9 cellular contexts compared by ENCODE assay signal in the genomic region with DNA sequence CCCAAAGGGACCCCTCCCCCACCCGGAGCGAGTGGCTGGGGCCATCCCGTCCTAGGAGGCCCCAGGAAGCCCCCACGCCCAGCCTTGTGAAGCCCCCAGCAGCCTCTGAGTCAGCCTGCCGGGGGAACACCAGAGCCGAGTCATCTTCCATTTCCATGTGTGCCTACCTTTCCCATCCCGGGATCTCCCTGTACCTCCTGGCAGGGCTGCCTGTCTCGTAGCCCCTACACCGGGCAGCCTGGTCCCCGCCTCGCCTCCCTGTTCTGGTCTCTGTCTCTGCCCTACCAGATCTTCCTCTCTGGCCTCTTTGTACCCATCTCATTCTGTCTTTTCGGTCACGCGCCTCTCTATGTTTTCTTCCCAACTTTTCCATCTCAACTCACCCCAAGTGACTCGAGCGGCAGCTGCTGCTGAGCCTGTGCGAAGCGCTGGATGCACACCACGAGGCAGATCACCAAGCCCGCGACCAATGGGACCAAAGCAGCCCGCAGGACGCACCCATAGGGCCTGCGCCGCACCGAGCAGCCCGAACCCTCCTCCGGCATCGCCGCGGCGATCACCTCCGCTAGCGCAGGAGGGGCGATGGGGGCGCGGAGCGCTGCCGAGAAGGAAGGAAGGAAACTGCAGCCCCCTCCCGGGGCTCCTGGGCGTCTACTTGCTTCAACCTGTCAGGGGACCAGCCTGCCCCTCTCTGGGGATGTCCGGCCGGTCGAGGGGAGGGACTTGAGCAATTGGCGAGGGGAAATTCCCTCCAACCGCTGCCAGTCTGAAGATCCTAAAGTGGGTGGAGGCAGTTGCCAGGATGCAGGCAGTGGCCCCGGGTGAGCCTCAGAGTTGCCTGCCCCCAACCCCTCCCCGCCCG. TPM values are rescaled to one million over a fixed set of nuclear protein-coding genes. Genes with fewer than 3 reads are reported as not detected.
DNase-seq lines count a peak whose midpoint lies in the region; ATAC-seq and TF ChIP-seq lines count a peak whose summit lies in the region.
"Had no signal": no experiment of that assay in that cellular context is flagged by ENCODE, and none has a peak within 500 bp of the region (broad histone marks: within the 10 kb centered on the region; RNA-seq: fewer than 3 reads in every experiment).

A gene with protein sequence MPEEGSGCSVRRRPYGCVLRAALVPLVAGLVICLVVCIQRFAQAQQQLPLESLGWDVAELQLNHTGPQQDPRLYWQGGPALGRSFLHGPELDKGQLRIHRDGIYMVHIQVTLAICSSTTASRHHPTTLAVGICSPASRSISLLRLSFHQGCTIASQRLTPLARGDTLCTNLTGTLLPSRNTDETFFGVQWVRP (minus strand): TSS at position 693 of the 862 bp plus-strand sequence. CDS start 148 bp downstream, at position 545.

- BruUV-seq in PC-9 (replicated peaks; lab: Mats Ljungman, UMichigan) = no TSS peak

- H4K20me1 ChIP-seq in PC-9 (ENCODE audit: insufficient read depth) = no peaks in the 10 kb centered on the region

- DNase-seq in CD1c-positive myeloid dendritic cell (ENCODE audit: extremely low spot score) (peak; percentile 23), HT1080 (ENCODE audit: low read depth) (peak; percentile 86), erythroblast (lab: John Stamatoyannopoulos, UW) (no peak), PC-9 (no peak)
- peak; percentile 52 for DNase-seq in activated CD4-positive, alpha-beta T cell treated with anti-CD3 and anti-CD28 coated beads, Interleukin-2, amount 10 ng/mL, durations not matched to agents 7 days and 5 days

- H3K27me3 Mint-ChIP-seq in activated CD4-positive, alpha-beta T cell treated with anti-CD3 and anti-CD28 coated beads, Interleukin-2, amount 10 ng/mL, durations not matched to agents 7 days and 5 days = peaks cover 64% of the 10 kb centered on the region

- H3K9me3 Mint-ChIP-seq in activated CD4-positive, alpha-beta T cell treated with anti-CD3 and anti-CD28 coated beads, Interleukin-2, amount 10 ng/mL, durations not matched to agents 7 days and 5 days = no peaks in the 10 kb centered on the region

- CTCF ChIA-PET in activated CD4-positive, alpha-beta T cell treated with anti-CD3 and anti-CD28 coated beads, Interleukin-2, amount 10 ng/mL, durations not matched to agents 7 days and 5 days (lab: Charles Lee) = no interaction called here
- CTCF ChIA-PET in PC-9 (lab: Charles Lee) = no interaction called here

- ATAC-seq in GM19455 (IDR thresholded peaks at IDR 0.05; ENCODE audit: unreplicated experiment) (peak; percentile 39), GM19328 (IDR thresholded peaks at IDR 0.05; ENCODE audit: unreplicated experiment) (no peak)

- H3K4me1 ChIP-seq in skeletal muscle satellite cell (ENCODE audit: control insufficient read depth, insufficient read depth, low read length) (peaks cover 10% of the 10 kb centered on the region), PC-9 (replicated peaks; ENCODE audit: insufficient read depth) (no peaks in the 10 kb centered on the region)

- no peak within 1 kb of the TSS for H3K27ac ChIP-seq in PC-9

- H3K4me1 Mint-ChIP-seq in activated CD4-positive, alpha-beta T cell treated with anti-CD3 and anti-CD28 coated beads, Interleukin-2, amount 10 ng/mL, durations not matched to agents 7 days and 5 days = peaks cover 63% of the 10 kb centered on the region

- TF ChIP-seq CTCF in PC-9 (conservative IDR thresholded peaks at IDR 0.05) = no peak

- H3K4me3 ChIP-seq in skeletal muscle satellite cell (ENCODE audit: low read length) (no peak within 1 kb of the TSS), PC-9 (no peak within 1 kb of the TSS)

- no peaks in the 10 kb centered on the region for H3K79me2 ChIP-seq in PC-9 (ENCODE audit: low read depth)

- H3K9me2 ChIP-seq in PC-9 (ENCODE audit: insufficient read depth) = no peaks in the 10 kb centered on the region

- no peaks in the 10 kb centered on the region for H3F3A ChIP-seq in PC-9 (ENCODE audit: insufficient read depth, low read depth)

- H2AFZ ChIP-seq in PC-9 = no peak within 1 kb of the TSS

- POLR2A ChIA-PET in activated CD4-positive, alpha-beta T cell treated with anti-CD3 and anti-CD28 coated beads, Interleukin-2, amount 10 ng/mL, durations not matched to agents 7 days and 5 days (lab: Charles Lee) = no interaction called here
- POLR2A ChIA-PET in PC-9 (lab: Charles Lee; ENCODE audit: unreplicated experiment) = no interaction called here

- peaks cover 11% of the 10 kb centered on the region for H3K36me3 Mint-ChIP-seq in activated CD4-positive, alpha-beta T cell treated with anti-CD3 and anti-CD28 coated beads, Interleukin-2, amount 10 ng/mL, durations not matched to agents 7 days and 5 days (ENCODE audit: low read depth)

- H3K27me3 ChIP-seq in skeletal muscle satellite cell (ENCODE audit: control insufficient read depth, insufficient read depth, low read length) = peaks cover 62% of the 10 kb centered on the region
- peaks cover 17% of the 10 kb centered on the region; the same call in 1 of the 2 replicates for H3K27me3 ChIP-seq in PC-9 (ENCODE audit: insufficient read depth, low read depth)

- no peak within 1 kb of the TSS for H3K9ac ChIP-seq in skeletal muscle satellite cell (ENCODE audit: low read depth, low read length)

- TF ChIP-seq POLR2A in erythroblast (IDR thresholded peaks at IDR 0.05; ENCODE audit: low read length) = peak; percentile 84

- intact Hi-C loops in PC-9 (cut with micrococcal nuclease; ENCODE audit: unreplicated experiment) = no loop called here

- H3K4me3 Mint-ChIP-seq in activated CD4-positive, alpha-beta T cell treated with anti-CD3 and anti-CD28 coated beads, Interleukin-2, amount 10 ng/mL, durations not matched to agents 7 days and 5 days = peak within 1 kb of the TSS; percentile 74

- H3K4me2 ChIP-seq in skeletal muscle satellite cell (ENCODE audit: low read length) (peak within 1 kb of the TSS; percentile 46), PC-9 (no peak within 1 kb of the TSS)

- no peaks in the 10 kb centered on the region for H3K36me3 ChIP-seq in skeletal muscle satellite cell (ENCODE audit: insufficient read depth, low read length)
- no peaks in the 10 kb centered on the region for H3K36me3 ChIP-seq in PC-9 (ENCODE audit: low read depth)

- H3K9me3 ChIP-seq in skeletal muscle satellite cell (replicated peaks; ENCODE audit: low read length) = no peaks in the 10 kb centered on the region
- H3K9me3 ChIP-seq in PC-9 (ENCODE audit: insufficient read depth, low read depth) = no peaks in the 10 kb centered on the region

- peak within 1 kb of the TSS; percentile 72 for H3K27ac Mint-ChIP-seq in activated CD4-positive, alpha-beta T cell treated with anti-CD3 and anti-CD28 coated beads, Interleukin-2, amount 10 ng/mL, durations not matched to agents 7 days and 5 days

RNA-seq across cellular contexts. Expression of the gene that starts here (rescaled TPM):
- 136 and 156 TPM in 2 replicates for total RNA-seq in HT1080 (2014; rRNA removed; shearing (Covaris generic))
- polyA plus RNA-seq in HT1080 (2015; cell fraction: cytosol; rRNA removed) = 108 and 140 TPM in 2 replicates
- polyA plus RNA-seq in HT1080 (2015; cell fraction: nucleus; rRNA removed) = 42.6 and 68.2 TPM in 2 replicates
- total RNA-seq in activated CD4-positive, alpha-beta T cell treated with anti-CD3 and anti-CD28 coated beads, Interleukin-2, amount 10 ng/mL, durations not matched to agents 7 days and 5 days = 10 to 100 TPM; 12.6 to 12.9 TPM
- 4.8 and 6.8 TPM in 2 replicates for total RNA-seq in skeletal muscle satellite cell (2012; rRNA removed)
- not detected in 2 replicates for total RNA-seq in PC-9 (2021)
- total RNA-seq: lung microvascular endothelial cell had no signal

Comparison
In these comparisons a context has a peak if more than half of its experiments do, and no peak if none do; other contexts are left out.
1. RNA of the gene that starts here (total RNA-seq): 136 to 156 TPM in HT1080 and 12.6 to 12.9 TPM in activated CD4-positive, alpha-beta T cell treated with anti-CD3 and anti-CD28 coated beads, Interleukin-2, amount 10 ng/mL, durations not matched to agents 7 days and 5 days; not detected in PC-9; every median in the first group is over 10 times any median in the second.
2. DNase-seq: peak in CD1c-positive myeloid dendritic cell (single experiment), HT1080 (single experiment) and activated CD4-positive, alpha-beta T cell treated with anti-CD3 and anti-CD28 coated beads, Interleukin-2, amount 10 ng/mL, durations not matched to agents 7 days and 5 days (single experiment); none in erythroblast (0 of 2) and PC-9 (0 of 2).